24 cellular contexts compared by ENCODE assay signal in genomic region chr7:53238021-53238605, GRCh38.
DNase-seq lines count a peak whose midpoint lies in the region; ATAC-seq, FAIRE-seq and TF ChIP-seq lines count a peak whose summit lies in the region.
"Had no signal": no experiment of that assay in that cellular context is flagged by ENCODE, and none has a peak within 500 bp of the region (broad histone marks: within the 10 kb centered on the region; RNA-seq: fewer than 3 reads in every experiment).

No MANE protein-coding gene starts in this region.

- H3K4me3 ChIP-seq in H1 (ENCODE audit: extremely low read depth in 1 of 4, insufficient read depth in 2 of 4, low read depth in 3 of 4, low read length in 4 of 4) (no peak overlapping the region), right atrium auricular region (peak overlapping the region; percentile 38 to 44), smooth muscle cell (no peak overlapping the region)
- H3K4me3 ChIP-seq: GM12878, SJSA1 had no signal

- no peaks in the 10 kb centered on the region for H3K27me3 Mint-ChIP-seq in H9 (ENCODE audit: low read depth)
- H3K27me3 Mint-ChIP-seq: CD4-positive, CD25-positive, alpha-beta regulatory T cell had no signal

- H3K56ac ChIP-seq in H9 (ENCODE audit: insufficient read length, low read depth, low read length) (no peak overlapping the region), H1 (replicated peaks; ENCODE audit: insufficient read length, low read depth, low read length) (no peak overlapping the region)

- no peak for DNase-seq in H9
- DNase-seq in H1 (ENCODE audit: low read depth in 1 of 2, low spot score in 2 of 2) = no peak
- no peak for DNase-seq in right atrium auricular region (ENCODE audit: low spot score)
- DNase-seq in smooth muscle cell (lab: John Stamatoyannopoulos, UW; ENCODE audit: unreplicated experiment) = no peak
- DNase-seq in HPDE6-E6E7 (ENCODE audit: extremely low spot score) = no peak
- DNase-seq in urothelium cell line (ENCODE audit: low spot score) = no peak
- no peak for DNase-seq in A172 (ENCODE audit: low spot score)
- DNase-seq: CD4-positive, CD25-positive, alpha-beta regulatory T cell; COR-L47; DMS 273 treated with DMSO at 0.1 percent for 48 hours; DMS79 treated with DMSO at 0.1 percent for 48 hours; HCEC 1CT; KG1; NCI-H1092 treated with DMSO at 0.1 percent for 48 hours; NCI-H146; NCI-H2029; NCI-H2227 treated with DMSO at 0.1 percent for 48 hours; NCI-H510A; NCI-H748 treated with DMSO at 0.1 percent for 48 hours had no signal

- H4K91ac ChIP-seq in H9 (ENCODE audit: insufficient read length, low read depth, low read length) = no peak overlapping the region
- no peak overlapping the region for H4K91ac ChIP-seq in H1 (replicated peaks; ENCODE audit: insufficient read length, low read length)

- H3K79me1 ChIP-seq in H9 (ENCODE audit: insufficient read depth, low read depth, low read length, poor library complexity, severe bottlenecking) = no peaks in the 10 kb centered on the region
- no peaks in the 10 kb centered on the region for H3K79me1 ChIP-seq in H1 (ENCODE audit: low read depth, low read length)

- POLR2A ChIA-PET in H1 (lab: Charles Lee; ENCODE audit: partially characterized antibody) = no interaction called here

- H2AK5ac ChIP-seq in H9 (ENCODE audit: insufficient read length, low read length) (no peak overlapping the region), H1 (ENCODE audit: low read depth, low read length) (no peak overlapping the region)

- peak overlapping the region; percentile 58 for H3K18ac ChIP-seq in H9 (ENCODE audit: insufficient read length, low read depth, low read length)
- H3K18ac ChIP-seq in H1 (ENCODE audit: extremely low read depth, low read length) = no peak overlapping the region

- H3K9me3 ChIP-seq in H9 (ENCODE audit: control insufficient read depth, low read depth, low read length) = no peaks in the 10 kb centered on the region
- no peaks in the 10 kb centered on the region; a peak in 1 of 4 replicates for H3K9me3 ChIP-seq in H1 (ENCODE audit: insufficient read depth in 2 of 2, low read depth in 1 of 2, low read length in 1 of 2)
- H3K9me3 ChIP-seq in right atrium auricular region = no peaks in the 10 kb centered on the region
- peaks cover 3% of the 10 kb centered on the region for H3K9me3 ChIP-seq in smooth muscle cell (replicated peaks; ENCODE audit: low read depth)
- H3K9me3 ChIP-seq: SJSA1 had no signal

- no peak overlapping the region for H2BK15ac ChIP-seq in H9 (ENCODE audit: low read depth, low read length)
- no peak overlapping the region for H2BK15ac ChIP-seq in H1 (ENCODE audit: low read length)

- FAIRE-seq in H1 (lab: Jason Lieb, UNC) (no peak), urothelium cell line (lab: Jason Lieb, UNC) (no peak)
- FAIRE-seq: GM12878, HTR-8/SVneo had no signal

- no peak for ATAC-seq in HG02610 (IDR thresholded peaks at IDR 0.05; ENCODE audit: unreplicated experiment)
- ATAC-seq: GM12878, Panc1 had no signal

- TF ChIP-seq CTCF in H9 (conservative IDR thresholded peaks at IDR 0.05) (no peak), H1 (IDR thresholded peaks at IDR 0.05; ENCODE audit: control extremely low read depth in 1 of 3, insufficient read depth in 1 of 3, low read depth in 1 of 3, low read length in 3 of 3) (no peak), right atrium auricular region (IDR thresholded peaks at IDR 0.05) (no peak), smooth muscle cell (IDR thresholded peaks at IDR 0.05; ENCODE audit: borderline replicate concordance, insufficient read depth, poor library complexity, severe bottlenecking) (no peak)

- no peaks in the 10 kb centered on the region for H3K27me3 ChIP-seq in H9 (ENCODE audit: insufficient read depth, low read length)
- H3K27me3 ChIP-seq in H1 (replicated peaks in 1 of 4; ENCODE audit: control insufficient read depth in 3 of 4, extremely low read depth in 1 of 4, insufficient read depth in 3 of 4, low read length in 3 of 4) = no peaks in the 10 kb centered on the region
- no peaks in the 10 kb centered on the region for H3K27me3 ChIP-seq in right atrium auricular region
- no peaks in the 10 kb centered on the region for H3K27me3 ChIP-seq in smooth muscle cell (ENCODE audit: low read depth)
- H3K27me3 ChIP-seq: SJSA1 had no signal

- CTCF ChIA-PET in H1 (lab: Charles Lee; ENCODE audit: partially characterized antibody) = no interaction called here

- H3K23me2 ChIP-seq in H9 (ENCODE audit: insufficient read length, low read depth, low read length, poor library complexity, severe bottlenecking) = no peaks in the 10 kb centered on the region
- H3K23me2 ChIP-seq in H1 (ENCODE audit: low read depth, low read length) = no peaks in the 10 kb centered on the region

- peaks cover 0 to 4% (median 3%) of the 10 kb centered on the region in 3 experiments; a peak in 3 of 7 replicates for H3K36me3 Mint-ChIP-seq in H9 (ENCODE audit: insufficient read depth in 1 of 3, low read depth in 3 of 3)
- H3K36me3 Mint-ChIP-seq: CD4-positive, CD25-positive, alpha-beta regulatory T cell had no signal

- H3K79me2 ChIP-seq in H9 (ENCODE audit: insufficient read depth, low read length) (no peaks in the 10 kb centered on the region), H1 (ENCODE audit: control insufficient read depth in 1 of 2, insufficient read depth in 2 of 2, low read length in 2 of 2) (no peaks in the 10 kb centered on the region), smooth muscle cell (ENCODE audit: low read depth) (no peaks in the 10 kb centered on the region)

- H3K4ac ChIP-seq in H9 (ENCODE audit: low read depth, low read length) (no peak overlapping the region), H1 (replicated peaks; ENCODE audit: insufficient read length, low read depth, low read length) (no peak overlapping the region)

- H3T11ph ChIP-seq in H9 (ENCODE audit: low read length) = no peak overlapping the region

- H2BK120ac ChIP-seq in H9 (ENCODE audit: low read depth, low read length, poor library complexity, severe bottlenecking) (no peak overlapping the region), H1 (replicated peaks; ENCODE audit: low read depth, low read length) (peak overlapping the region; percentile 44)

- H3K9ac ChIP-seq in H9 (ENCODE audit: extremely low read depth, insufficient read length, low read length) (no peak overlapping the region), H1 (replicated peaks in 1 of 4; ENCODE audit: extremely low read depth in 1 of 4, low read depth in 3 of 4, low read length in 3 of 4) (no peak overlapping the region), smooth muscle cell (ENCODE audit: low read depth) (no peak overlapping the region)

- no peak overlapping the region for H3K27ac ChIP-seq in H9 (ENCODE audit: insufficient read length, low read depth, low read length)
- no peak overlapping the region; the same call in 1 of the 2 replicates for H3K27ac ChIP-seq in H1 (ENCODE audit: low read depth, low read length)
- H3K27ac ChIP-seq in right atrium auricular region = peak overlapping the region; percentile 77 to 92
- no peak overlapping the region for H3K27ac ChIP-seq in smooth muscle cell (ENCODE audit: low read depth)
- H3K27ac ChIP-seq: SJSA1 had no signal

- no peak for TF ChIP-seq EP300 in H1 (IDR thresholded peaks at IDR 0.05; ENCODE audit: borderline replicate concordance in 1 of 2, low read depth in 2 of 2, low read length in 2 of 2)

- peaks cover 0 to 3% of the 10 kb centered on the region in 2 experiments; a peak in 4 of 5 replicates for H3K9me3 Mint-ChIP-seq in H9

- H3K4me2 ChIP-seq in H9 (ENCODE audit: insufficient read depth, insufficient read length, low read length) (no peak overlapping the region), H1 (ENCODE audit: insufficient read depth in 1 of 2, low read depth in 2 of 2, low read length in 2 of 2) (no peak overlapping the region), smooth muscle cell (peak overlapping the region; percentile 22)

- H4K8ac ChIP-seq in H9 (replicated peaks; ENCODE audit: insufficient read length, low read depth, low read length) = no peak overlapping the region
- H4K8ac ChIP-seq in H1 (ENCODE audit: extremely low read depth, insufficient read depth, low read length) = no peak overlapping the region

- no peak for TF ChIP-seq RAD21 in H1 (IDR thresholded peaks at IDR 0.05 in 1 of 2, conservative IDR thresholded peaks at IDR 0.05 in 1 of 2; ENCODE audit: low read depth in 2 of 2, low read length in 2 of 2)

- no peak overlapping the region for H3K4me3 Mint-ChIP-seq in H9
- H3K4me3 Mint-ChIP-seq: CD4-positive, CD25-positive, alpha-beta regulatory T cell had no signal

- H3K4me1 Mint-ChIP-seq in H9 = peaks cover 13 to 17% of the 10 kb centered on the region in 2 experiments
- H3K4me1 Mint-ChIP-seq: CD4-positive, CD25-positive, alpha-beta regulatory T cell had no signal

- no peak overlapping the region for H2BK20ac ChIP-seq in H9 (ENCODE audit: low read depth, low read length, poor library complexity, severe bottlenecking)
- no peak overlapping the region for H2BK20ac ChIP-seq in H1 (ENCODE audit: low read length)

- no peak overlapping the region for H2BK5ac ChIP-seq in H9 (ENCODE audit: insufficient read length, low read length)
- peak overlapping the region; percentile 32; the same call in 1 of the 2 replicates for H2BK5ac ChIP-seq in H1 (ENCODE audit: low read depth, low read length)

- H3K23ac ChIP-seq in H9 (ENCODE audit: insufficient read length, low read depth, low read length) (no peak overlapping the region), H1 (ENCODE audit: insufficient read length) (no peak overlapping the region)

- WGBS in H9 (ENCODE audit: extremely low coverage, insufficient read length, low lambda C conversion rate) = no CpG with 5 or more reads among the region's 6 CpGs
- WGBS in H1 (ENCODE audit: extremely low coverage in 1 of 2, insufficient coverage in 1 of 2, insufficient read length in 1 of 2, insufficient replicate concordance in 2 of 2, low coverage in 1 of 2, low lambda C conversion rate in 2 of 2, missing lambda C conversion rate in 1 of 2), 2 experiments = 91% methylated on average over 6 of the region's 6 CpGs; no CpG with 5 or more reads in 1 of the 2 experiments
- 73% methylated on average over 6 of the region's 6 CpGs for WGBS in smooth muscle cell (ENCODE audit: low lambda C conversion rate)

- peak overlapping the region in 2 of 3 experiments; percentile 83 to 89; a peak in 3 of 7 replicates for H3K27ac Mint-ChIP-seq in H9
- H3K27ac Mint-ChIP-seq: CD4-positive, CD25-positive, alpha-beta regulatory T cell had no signal

- H4K20me1 ChIP-seq in H9 (ENCODE audit: control insufficient read depth, insufficient read depth, insufficient read length) (no peaks in the 10 kb centered on the region), H1 (replicated peaks in 1 of 2; ENCODE audit: control insufficient read depth in 1 of 2, insufficient read depth in 2 of 2, low read length in 2 of 2) (no peaks in the 10 kb centered on the region), smooth muscle cell (ENCODE audit: low read depth) (no peaks in the 10 kb centered on the region)

- H3K36me3 ChIP-seq in H1 (ENCODE audit: control insufficient read depth in 2 of 4, insufficient read depth in 4 of 4, low read length in 3 of 4) (no peaks in the 10 kb centered on the region), right atrium auricular region (no peaks in the 10 kb centered on the region), smooth muscle cell (ENCODE audit: low read depth) (no peaks in the 10 kb centered on the region)
- H3K36me3 ChIP-seq: SJSA1 had no signal

- no peak overlapping the region for H4K5ac ChIP-seq in H9 (ENCODE audit: insufficient read length, low read depth, low read length)
- H4K5ac ChIP-seq in H1 (ENCODE audit: insufficient read length, low read depth, low read length) = no peak overlapping the region

- H2BK12ac ChIP-seq in H9 (ENCODE audit: insufficient read length, low read depth, low read length) = no peak overlapping the region
- H2BK12ac ChIP-seq in H1 (ENCODE audit: low read depth, low read length) = peak overlapping the region; percentile 53; the same call in 1 of the 2 replicates

- H3K4me1 ChIP-seq in H9 (ENCODE audit: insufficient read depth, low read length) (peaks cover 2% of the 10 kb centered on the region; the same call in 1 of the 2 replicates), H1 (replicated peaks in 1 of 4; ENCODE audit: control insufficient read depth in 3 of 4, insufficient read depth in 4 of 4, low read length in 3 of 4) (peaks cover 0 to 9% (median 0%) of the 10 kb centered on the region in 4 experiments; a peak in 2 of 7 replicates), right atrium auricular region (no peaks in the 10 kb centered on the region), smooth muscle cell (ENCODE audit: low read depth) (peaks cover 4% of the 10 kb centered on the region)
- H3K4me1 ChIP-seq: SJSA1 had no signal

- H3K14ac ChIP-seq in H9 (ENCODE audit: insufficient read depth, low read length) (0 out of 2 replicates have a peak overlapping the region, but pooled peaks have one; percentile 41), H1 (ENCODE audit: insufficient read length) (no peak overlapping the region)

- H2AFZ ChIP-seq in H9 (ENCODE audit: low read length) (no peak overlapping the region), H1 (ENCODE audit: low read length) (peak overlapping the region; percentile 70; the same call in 1 of the 2 replicates), smooth muscle cell (ENCODE audit: low read depth) (peak overlapping the region; percentile 8)

- H3F3A ChIP-seq in smooth muscle cell (ENCODE audit: low read depth) = no peaks in the 10 kb centered on the region

- TF ChIP-seq POLR2A in H1 (IDR thresholded peaks at IDR 0.05; ENCODE audit: control extremely low read depth in 1 of 2, low read depth in 2 of 2, low read length in 2 of 2) = no peak

Comparison
In these comparisons a context has a peak if more than half of its experiments do, and no peak if none do; other contexts are left out.
1. H3K27ac ChIP-seq: peak in right atrium auricular region (2 of 2); none in H9 (single experiment), H1 (single experiment) and smooth muscle cell (single experiment).
2. H3K4me3 ChIP-seq: peak in right atrium auricular region (2 of 2); none in H1 (0 of 4) and smooth muscle cell (single experiment).